Comparison of ENCODE assay signal across 8 cellular contexts in genomic region chr1:110339427-110340206, GRCh38. TPM values are rescaled to one million over a fixed set of nuclear protein-coding genes. Genes with fewer than 3 reads are reported as not detected.
DNase-seq lines count a peak whose midpoint lies in the region; ATAC-seq and TF ChIP-seq lines count a peak whose summit lies in the region.

No MANE protein-coding gene starts in this region.

- ATAC-seq in left lobe of liver (peak; percentile 27), HG03342 (IDR thresholded peaks at IDR 0.05; ENCODE audit: unreplicated experiment) (no peak)

- peak overlapping the region; percentile 99 for H3K27ac ChIP-seq in caudate nucleus (ENCODE audit: low read depth, low read length)

- TF ChIP-seq CTCF in GM12873 (IDR thresholded peaks at IDR 0.05; ENCODE audit: insufficient read depth, low read depth, low read length, missing control alignments) = peak; percentile 51

- DNase-seq in HT-29 (ENCODE audit: low spot score) (peak; percentile 53), T-helper 22 cell (ENCODE audit: low read depth) (peak; percentile 46), caudate nucleus (lab: John Stamatoyannopoulos, UW) (peak in 42 of 61 donors; percentile 22 to 84 (median 66)), left lobe of liver (ENCODE audit: low spot score) (peak; percentile 72), SKM-1 treated with dmso at 0.1 percent for 144 hours (lab: John Stamatoyannopoulos, UW; ENCODE audit: unreplicated experiment) (no peak)
- peak; percentile 28 to 53 (median 40) for DNase-seq in stimulated activated CD4-positive, alpha-beta T cell treated with anti-CD3 and anti-CD28 coated beads, TNF-alpha, amount 100 ng/mL, for 24 hours (ENCODE audit: low read depth in 3 of 3)

RNA-seq across cellular contexts. Expression of gene RBM15, which starts 0.4 kb away (rescaled TPM):
- 60.8 and 67.9 TPM in 2 replicates for total RNA-seq in HT-29 (2014; rRNA removed; shearing (Covaris generic))
- total RNA-seq in left lobe of liver = 9.6 TPM

RNA-seq across cellular contexts. Expression of gene SLC16A4, which starts 51.2 kb away (rescaled TPM):
- total RNA-seq in HT-29 (2014; rRNA removed; shearing (Covaris generic)) = 4.8 and 5.6 TPM in 2 replicates
- 3.5 TPM for total RNA-seq in left lobe of liver
